In the genomic region with DNA sequence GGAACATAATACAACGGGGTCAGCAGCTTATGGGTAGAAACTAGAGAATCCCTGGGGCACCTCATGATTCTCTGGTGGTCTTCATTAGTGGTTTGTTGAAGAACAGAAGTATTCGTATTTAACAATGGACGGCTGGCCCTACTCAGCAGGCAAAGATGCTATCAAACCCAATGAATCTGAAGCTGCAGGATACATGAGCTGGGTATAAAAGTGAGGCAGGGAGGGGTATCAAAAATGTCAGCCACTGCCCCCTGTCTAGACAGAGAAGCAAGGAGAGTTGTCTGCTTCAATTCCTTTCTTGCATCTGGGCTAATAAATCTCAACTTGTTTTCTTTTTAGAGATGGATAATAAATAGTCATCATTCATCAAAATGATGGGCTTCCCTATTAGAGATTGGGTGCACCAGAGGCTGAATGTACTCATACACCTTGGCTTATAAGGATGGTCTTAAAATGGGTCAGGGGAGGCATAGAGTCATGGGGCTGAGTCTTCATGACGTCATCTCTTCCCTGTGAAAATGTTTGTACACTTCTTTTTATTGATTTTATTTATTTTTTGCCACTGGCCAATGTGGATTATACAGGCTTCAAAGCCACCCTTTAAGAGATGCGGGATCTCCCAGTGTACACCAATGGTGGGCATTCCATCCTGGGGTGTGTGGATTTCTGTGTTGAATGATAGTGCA, we compare ENCODE assay signal across 26 cellular contexts.
DNase-seq lines count a peak whose midpoint lies in the region; ATAC-seq, FAIRE-seq and TF ChIP-seq lines count a peak whose summit lies in the region.
"Had no signal": no experiment of that assay in that cellular context is flagged by ENCODE, and none has a peak within 500 bp of the region (broad histone marks: within the 10 kb centered on the region; RNA-seq: fewer than 3 reads in every experiment).

No MANE protein-coding gene starts in this region.

- H3K4me2 ChIP-seq in K562 (ENCODE audit: insufficient read depth, low read length), result no peak overlapping the region
- H3K4me2 ChIP-seq: BLaER1 had no signal

- H3K4me1 Mint-ChIP-seq in activated CD8-positive, alpha-beta memory T cell treated with anti-CD3 and anti-CD28 coated beads, Interleukin-2, amount 10 ng/mL, durations not matched to agents 7 days and 5 days, result no peaks in the 10 kb centered on the region
- H3K4me1 Mint-ChIP-seq: CD14-positive monocyte; CD4-positive, alpha-beta memory T cell; CD4-positive, CD25-positive, alpha-beta regulatory T cell; CD8-positive, alpha-beta memory T cell had no signal

- whole genome bisulfite sequencing in K562 (ENCODE audit: insufficient coverage, low coverage, missing lambda C conversion rate), result 2% methylated on average over 5 of the region's 5 CpGs
- WGBS in sigmoid colon, 2 donors, result 83 to 89% methylated on average over 5 of the region's 5 CpGs

- in situ Hi-C loops in K562 (cut with MboI), result no loop called here

- H3K4me3 Mint-ChIP-seq in activated CD8-positive, alpha-beta memory T cell treated with anti-CD3 and anti-CD28 coated beads, Interleukin-2, amount 10 ng/mL, durations not matched to agents 7 days and 5 days, result no peak overlapping the region
- H3K4me3 Mint-ChIP-seq: CD14-positive monocyte; CD4-positive, alpha-beta memory T cell; CD4-positive, CD25-positive, alpha-beta regulatory T cell; CD8-positive, alpha-beta memory T cell had no signal

- no peak for FAIRE-seq in K562 (lab: Jason Lieb, UNC)
- FAIRE-seq: A204.1, GM12878, GM12892, GM18507 had no signal

- H3K36me3 Mint-ChIP-seq in activated CD8-positive, alpha-beta memory T cell treated with anti-CD3 and anti-CD28 coated beads, Interleukin-2, amount 10 ng/mL, durations not matched to agents 7 days and 5 days, result no peaks in the 10 kb centered on the region
- H3K36me3 Mint-ChIP-seq: CD14-positive monocyte; CD4-positive, alpha-beta memory T cell; CD4-positive, CD25-positive, alpha-beta regulatory T cell; CD8-positive, alpha-beta memory T cell had no signal

- H3K27ac ChIP-seq in HEK293 (ENCODE audit: extremely low read depth, low read depth, low read length), result no peak overlapping the region
- H3K27ac ChIP-seq in K562 (ENCODE audit: extremely low read depth, low read depth, low read length), result no peak overlapping the region
- H3K27ac ChIP-seq in sigmoid colon, result no peak overlapping the region
- H3K27ac ChIP-seq: BLaER1 had no signal

- CTCF ChIA-PET in HEK293 (lab: Yijun Ruan, JAX), result no interaction called here
- CTCF ChIA-PET in K562 (lab: Yijun Ruan, JAX; ENCODE audit: low intra/inter-chr PET ratio), result no interaction called here
- CTCF ChIA-PET in activated CD8-positive, alpha-beta memory T cell treated with anti-CD3 and anti-CD28 coated beads, Interleukin-2, amount 10 ng/mL, durations not matched to agents 7 days and 5 days (lab: Charles Lee), result no interaction called here

- TF ChIP-seq CTCF in HEK293 (tag by site-specific recombination; IDR thresholded peaks at IDR 0.05), result no peak
- no peak for TF ChIP-seq CTCF in K562 (IDR thresholded peaks at IDR 0.05 in 2 of 3, conservative IDR thresholded peaks at IDR 0.05 in 1 of 3; ENCODE audit: insufficient read depth in 2 of 3, low read depth in 1 of 3, low read length in 3 of 3)
- no peak for TF ChIP-seq CTCF in sigmoid colon (IDR thresholded peaks at IDR 0.05)

- H3K9me3 ChIP-seq in HEK293 (ENCODE audit: control insufficient read depth, insufficient read depth, low read depth, low read length) (no peaks in the 10 kb centered on the region; the same call in 1 of the 2 replicates), K562 (replicated peaks; ENCODE audit: control insufficient read depth, insufficient read depth, low read depth, low read length) (no peaks in the 10 kb centered on the region), sigmoid colon (peaks cover 3 to 18% (median 3%) of the 10 kb centered on the region in 4 donors)
- H3K9me3 ChIP-seq: BE2C had no signal

- no peaks in the 10 kb centered on the region for H3K27me3 ChIP-seq in K562 (ENCODE audit: control insufficient read depth in 2 of 2, insufficient read depth in 2 of 2, low read length in 2 of 2)
- H3K27me3 ChIP-seq in sigmoid colon, result no peaks in the 10 kb centered on the region
- H3K27me3 ChIP-seq: BE2C, BLaER1 had no signal

- no peak for ATAC-seq in K562
- no peak for ATAC-seq in activated CD8-positive, alpha-beta memory T cell treated with anti-CD3 and anti-CD28 coated beads, Interleukin-2, amount 10 ng/mL, durations not matched to agents 7 days and 5 days
- ATAC-seq: GM12878 had no signal

- H4K20me1 ChIP-seq in K562 (replicated peaks; ENCODE audit: control insufficient read depth, insufficient read depth, low read length), result no peaks in the 10 kb centered on the region
- H4K20me1 ChIP-seq: BLaER1 had no signal

- POLR2A ChIA-PET in HEK293 (lab: Yijun Ruan, JAX), result no interaction called here
- POLR2A ChIA-PET in K562 (lab: Yijun Ruan, JAX), result no interaction called here

- no peak overlapping the region for H3K9ac ChIP-seq in K562 (ENCODE audit: insufficient read depth in 1 of 2, low read depth in 2 of 2, low read length in 2 of 2)
- H3K9ac ChIP-seq: BLaER1 had no signal

- H3K4me3 ChIP-seq in HEK293 (ENCODE audit: low read depth, low read length) (no peak overlapping the region), K562 (no peak overlapping the region), sigmoid colon (no peak overlapping the region)
- H3K4me3 ChIP-seq: BLaER1, GM12878 had no signal

- TF ChIP-seq POLR2A in K562 (conservative IDR thresholded peaks at IDR 0.05) (no peak), sigmoid colon (IDR thresholded peaks at IDR 0.05) (no peak)

- no peak for TF ChIP-seq EP300 in K562 (IDR thresholded peaks at IDR 0.05; ENCODE audit: low read length)
- no peak for TF ChIP-seq EP300 in sigmoid colon (IDR thresholded peaks at IDR 0.05)

- H3K9me3 Mint-ChIP-seq in activated CD8-positive, alpha-beta memory T cell treated with anti-CD3 and anti-CD28 coated beads, Interleukin-2, amount 10 ng/mL, durations not matched to agents 7 days and 5 days (ENCODE audit: low read depth), result peaks cover 31% of the 10 kb centered on the region

- H3K4me1 ChIP-seq in HEK293 (ENCODE audit: control insufficient read depth, insufficient read depth, low read length) (no peaks in the 10 kb centered on the region), K562 (replicated peaks in 1 of 2; ENCODE audit: control insufficient read depth in 2 of 2, insufficient read depth in 2 of 2, low read length in 2 of 2) (no peaks in the 10 kb centered on the region), sigmoid colon (no peaks in the 10 kb centered on the region)
- H3K4me1 ChIP-seq: BE2C, BLaER1 had no signal

- H3K36me3 ChIP-seq in HEK293 (ENCODE audit: control insufficient read depth in 2 of 2, insufficient read depth in 1 of 2, low read length in 2 of 2) (no peaks in the 10 kb centered on the region), K562 (ENCODE audit: control insufficient read depth, insufficient read depth, low read length) (no peaks in the 10 kb centered on the region), sigmoid colon (no peaks in the 10 kb centered on the region)
- H3K36me3 ChIP-seq: BE2C, BLaER1 had no signal

- no peaks in the 10 kb centered on the region for H3K9me1 ChIP-seq in K562 (ENCODE audit: control insufficient read depth, insufficient read depth, low read length)

- intact Hi-C loops in K562 (cut with micrococcal nuclease), result no loop called here
- intact Hi-C loops in sigmoid colon (cut with DNase I), result no loop called here

- DNase-seq in K562 (ENCODE audit: extremely low read depth in 1 of 4, low spot score in 3 of 4) (no peak), islet precursor cell (peak; percentile 8), sigmoid colon (no peak)
- DNase-seq in activated CD8-positive, alpha-beta memory T cell treated with anti-CD3 and anti-CD28 coated beads, Interleukin-2, amount 10 ng/mL, durations not matched to agents 7 days and 5 days, result no peak
- DNase-seq: 8988T; ACHN; BE2C; C1 segment of cervical spinal cord; CD4-positive, alpha-beta memory T cell; CD4-positive, CD25-positive, alpha-beta regulatory T cell; CD8-positive, alpha-beta memory T cell; COR-L47; DMS 273 treated with DMSO at 0.1 percent for 48 hours; DMS153; DMS53; DMS79; DND-41; EL; GDM1 had no signal

- no peak for TF ChIP-seq RAD21 in K562 (CRISPR knock-in tag; conservative IDR thresholded peaks at IDR 0.05 in 1 of 2, IDR thresholded peaks at IDR 0.05 in 1 of 2)

- H3K27ac Mint-ChIP-seq in activated CD8-positive, alpha-beta memory T cell treated with anti-CD3 and anti-CD28 coated beads, Interleukin-2, amount 10 ng/mL, durations not matched to agents 7 days and 5 days, result no peak overlapping the region
- H3K27ac Mint-ChIP-seq: CD4-positive, alpha-beta memory T cell; CD4-positive, CD25-positive, alpha-beta regulatory T cell had no signal

- no TSS peak for BruUV-seq in K562 (replicated peaks; lab: Mats Ljungman, UMichigan)

- no peaks in the 10 kb centered on the region for H3K27me3 Mint-ChIP-seq in activated CD8-positive, alpha-beta memory T cell treated with anti-CD3 and anti-CD28 coated beads, Interleukin-2, amount 10 ng/mL, durations not matched to agents 7 days and 5 days
- H3K27me3 Mint-ChIP-seq: CD4-positive, alpha-beta memory T cell; CD4-positive, CD25-positive, alpha-beta regulatory T cell had no signal

- no peaks in the 10 kb centered on the region for H3K79me2 ChIP-seq in K562 (ENCODE audit: control insufficient read depth, insufficient read depth, low read length)

- no peak overlapping the region for H2AFZ ChIP-seq in K562 (ENCODE audit: low read depth, low read length)

TF ChIP-seq in K562, 482 proteins besides CTCF, POLR2A, EP300 and RAD21:
- TF ChIP-seq ZFP1 (CRISPR knock-in tag; IDR thresholded peaks at IDR 0.05) (peak; percentile 87), MCM5 (IDR thresholded peaks at IDR 0.05; ENCODE audit: low read depth) (no peak)
TF ChIP-seq in K562: peak in this region for 1.
